ENCODE assay signal across 9 cellular contexts in genomic region chr10:88901206-88901605, GRCh38.
A peak's percentile ranks its signal among the peaks of the same experiment; 100 is the strongest.
DNase-seq lines count a peak whose midpoint lies in the region; ATAC-seq lines count a peak whose summit lies in the region.
"Had no signal": no experiment of that assay in that cellular context is flagged by ENCODE, and none has a peak within 500 bp of the region (broad histone marks: within the 10 kb centered on the region; RNA-seq: fewer than 3 reads in every experiment).

No MANE protein-coding gene starts in this region.

- ATAC-seq in GM18517 (IDR thresholded peaks at IDR 0.05; ENCODE audit: unreplicated experiment), result peak; percentile 17
- ATAC-seq in GM21529 (IDR thresholded peaks at IDR 0.05; ENCODE audit: unreplicated experiment), result peak; percentile 6
- peak; percentile 13 for ATAC-seq in HG03442 (IDR thresholded peaks at IDR 0.05; ENCODE audit: unreplicated experiment)
- ATAC-seq in central memory CD8-positive, alpha-beta T cell (replicated peaks; ENCODE audit: extremely low read depth, poor library complexity, severe bottlenecking), result peak; percentile 58

- H3K27me3 Mint-ChIP-seq in central memory CD8-positive, alpha-beta T cell, result no peaks in the 10 kb centered on the region

- DNase-seq in central memory CD8-positive, alpha-beta T cell (ENCODE audit: low spot score in 2 of 2), result no peak
- DNase-seq in hippocampal formation (lab: John Stamatoyannopoulos, UW), result no peak
- DNase-seq in NCI-H446 treated with DMSO at 0.1 percent for 48 hours (lab: John Stamatoyannopoulos, UW), result no peak
- DNase-seq in NCI-H524 (lab: John Stamatoyannopoulos, UW), result no peak
- no peak for DNase-seq in pons (ENCODE audit: low spot score)
- DNase-seq: DND-41 had no signal

- peaks cover 32% of the 10 kb centered on the region for H3K36me3 Mint-ChIP-seq in central memory CD8-positive, alpha-beta T cell (ENCODE audit: insufficient read depth)

- H3K9me3 Mint-ChIP-seq in central memory CD8-positive, alpha-beta T cell, result no peaks in the 10 kb centered on the region

- peaks cover 47% of the 10 kb centered on the region for H3K4me1 Mint-ChIP-seq in central memory CD8-positive, alpha-beta T cell

- no peak overlapping the region for H3K4me3 Mint-ChIP-seq in central memory CD8-positive, alpha-beta T cell

- peak overlapping the region; percentile 22 for H3K27ac Mint-ChIP-seq in central memory CD8-positive, alpha-beta T cell (ENCODE audit: low read depth)

Comparison
In these comparisons a context has a peak if more than half of its experiments do, and no peak if none do; other contexts are left out.
1. ATAC-seq: peak in every context shown above with its lines; median percentile 58 in central memory CD8-positive, alpha-beta T cell; 17 in GM18517; 13 in HG03442; 6 in GM21529.